8 cellular contexts compared by ENCODE assay signal in the genomic region with DNA sequence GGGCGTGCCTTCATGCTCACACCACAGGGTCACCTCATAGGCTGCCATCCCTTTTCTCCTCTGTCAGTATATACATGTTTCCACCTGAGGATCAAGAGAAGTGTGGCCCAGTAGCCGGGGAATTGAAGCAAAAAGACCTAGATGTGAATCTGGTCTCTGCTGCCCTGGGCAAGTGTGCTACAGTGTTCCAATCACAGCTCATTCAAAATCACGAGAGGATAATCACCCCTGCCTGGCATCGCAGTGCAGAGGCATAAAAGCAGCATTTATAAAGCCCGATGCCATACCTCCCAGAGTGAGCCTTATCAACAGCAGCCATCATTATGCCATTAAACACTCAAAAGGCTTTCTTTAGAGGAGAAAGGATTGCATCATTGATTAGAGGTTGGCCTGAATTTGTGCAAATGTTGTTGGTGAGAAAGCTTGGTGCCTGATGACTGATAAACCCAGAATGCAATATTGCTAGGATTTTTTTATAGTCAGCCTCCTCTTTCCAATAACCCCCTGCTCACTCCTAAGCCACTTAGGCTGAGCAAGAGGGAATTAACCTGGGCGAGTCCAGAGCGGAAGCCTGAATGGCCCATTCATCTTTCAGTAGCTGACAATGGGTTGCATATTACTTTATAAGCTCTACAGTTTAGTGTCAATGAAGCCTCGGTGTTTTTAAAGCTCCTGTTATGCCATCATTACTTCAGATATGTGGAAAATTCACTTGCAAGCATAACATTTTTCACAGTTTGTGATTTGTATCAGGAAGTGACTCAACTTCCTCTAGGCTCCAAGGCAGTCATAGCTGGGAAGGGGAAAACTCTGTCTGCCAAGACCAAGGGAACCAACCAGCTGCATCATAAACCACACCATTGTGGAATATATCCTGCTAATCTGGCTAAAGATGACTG.
A peak's percentile ranks its signal among the peaks of the same experiment; 100 is the strongest.
DNase-seq lines count a peak whose midpoint lies in the region; ATAC-seq and TF ChIP-seq lines count a peak whose summit lies in the region.

No MANE protein-coding gene starts in this region.

- H3K27ac ChIP-seq in ascending aorta = peak overlapping the region; percentile 35 to 77

- DNase-seq in 8988T = peak; percentile 44
- peak in 1 of 2 donors; percentile 79 for DNase-seq in ascending aorta (ENCODE audit: low spot score in 2 of 2)
- peak; percentile 48 for DNase-seq in kidney epithelial cell (ENCODE audit: low read depth)
- no peak for DNase-seq in GM19240 (ENCODE audit: insufficient read length, low spot score)
- no peak for DNase-seq in stimulated activated CD4-positive, alpha-beta T cell treated with anti-CD3 and anti-CD28 coated beads, Interleukin-4, amount 100 ng/mL, for 1 hour

- TF ChIP-seq CTCF in Loucy (conservative IDR thresholded peaks at IDR 0.05; ENCODE audit: low read length) (no peak), ascending aorta (IDR thresholded peaks at IDR 0.05) (no peak), kidney epithelial cell (IDR thresholded peaks at IDR 0.05; ENCODE audit: insufficient read depth, low read length, poor library complexity, severe bottlenecking) (no peak)

- peak overlapping the region; percentile 24; the same call in 1 of the 2 replicates for H2AFZ ChIP-seq in Loucy (ENCODE audit: low read length)

- H3K9me3 ChIP-seq in Loucy (ENCODE audit: insufficient read depth, low read depth, low read length) = no peaks in the 10 kb centered on the region
- no peaks in the 10 kb centered on the region for H3K9me3 ChIP-seq in ascending aorta

- H3K36me3 ChIP-seq in Loucy (ENCODE audit: insufficient read depth, low read length) (no peaks in the 10 kb centered on the region), ascending aorta (no peaks in the 10 kb centered on the region), kidney epithelial cell (ENCODE audit: control insufficient read depth, insufficient read depth, low read length) (no peaks in the 10 kb centered on the region)

- no peak for TF ChIP-seq POLR2A in GM18505 (IDR thresholded peaks at IDR 0.05; ENCODE audit: borderline replicate concordance, extremely low read depth, insufficient read depth, insufficient read length)

- H3K79me2 ChIP-seq in Loucy (ENCODE audit: insufficient read depth, low read length) = no peaks in the 10 kb centered on the region

- ATAC-seq in GM18505 (IDR thresholded peaks at IDR 0.05; ENCODE audit: unreplicated experiment) (no peak), HG03039 (IDR thresholded peaks at IDR 0.05; ENCODE audit: unreplicated experiment) (no peak)

- no peaks in the 10 kb centered on the region for H4K20me1 ChIP-seq in Loucy (ENCODE audit: insufficient read depth, low read length, poor library complexity, severe bottlenecking)

- intact Hi-C loops in ascending aorta (cut with DNase I) = no loop called here

- H3K9me2 ChIP-seq in Loucy (replicated peaks; ENCODE audit: low read depth, low read length) = no peaks in the 10 kb centered on the region

- H3F3A ChIP-seq in Loucy (ENCODE audit: low read depth) = no peaks in the 10 kb centered on the region

- peak overlapping the region; percentile 13 for H3K9ac ChIP-seq in Loucy (ENCODE audit: low read depth, low read length, poor library complexity, severe bottlenecking)

- no peaks in the 10 kb centered on the region for H3K27me3 ChIP-seq in Loucy (ENCODE audit: insufficient read depth, low read length, poor library complexity, severe bottlenecking)
- no peaks in the 10 kb centered on the region for H3K27me3 ChIP-seq in ascending aorta
- H3K27me3 ChIP-seq in kidney epithelial cell (ENCODE audit: control insufficient read depth, insufficient read depth, low read length) = no peaks in the 10 kb centered on the region

- H3K4me1 ChIP-seq in Loucy (ENCODE audit: insufficient read depth, low read length, poor library complexity, severe bottlenecking) (peaks cover 22% of the 10 kb centered on the region), ascending aorta (peaks cover 0 to 13% of the 10 kb centered on the region in 2 donors)

- H3K4me2 ChIP-seq in Loucy (ENCODE audit: low read depth, low read length, poor library complexity, severe bottlenecking) = peak overlapping the region; percentile 57

- H3K4me3 ChIP-seq in Loucy (ENCODE audit: low read length, poor library complexity, severe bottlenecking) (no peak overlapping the region), ascending aorta (no peak overlapping the region), kidney epithelial cell (ENCODE audit: low read depth, low read length) (no peak overlapping the region)

Comparison
In these comparisons a context has a peak if more than half of its experiments do, and no peak if none do; other contexts are left out.
1. DNase-seq: peak in 8988T (single experiment) and kidney epithelial cell (single experiment); none in GM19240 (single experiment) and stimulated activated CD4-positive, alpha-beta T cell treated with anti-CD3 and anti-CD28 coated beads, Interleukin-4, amount 100 ng/mL, for 1 hour (single experiment).